Comparison of ENCODE assay signal across 7 cellular contexts in genomic region chr19:51806571-51806970, GRCh38. TPM values are rescaled to one million over a fixed set of nuclear protein-coding genes. Genes with fewer than 3 reads are reported as not detected.
"Had no signal": no experiment of that assay in that cellular context is flagged by ENCODE, and none has a peak within 500 bp of the region (broad histone marks: within the 10 kb centered on the region; RNA-seq: fewer than 3 reads in every experiment).

No MANE protein-coding gene starts in this region.

RNA-seq across cellular contexts. Expression of gene FPR3, which starts 11.6 kb away (rescaled TPM):
- total RNA-seq: endothelial cell of umbilical vein, kidney epithelial cell, progenitor cell of endocrine pancreas, smooth muscle cell had no signal
- polyA plus RNA-seq: endothelial cell of umbilical vein; naive thymus-derived CD4-positive, alpha-beta T cell; smooth muscle cell had no signal

RNA-seq across cellular contexts. Expression of gene FPR2, which starts 45.6 kb away (rescaled TPM):
- total RNA-seq: endothelial cell of umbilical vein, kidney epithelial cell, lung microvascular endothelial cell, mucosa of gallbladder, progenitor cell of endocrine pancreas, smooth muscle cell had no signal
- polyA plus RNA-seq: endothelial cell of umbilical vein; naive thymus-derived CD4-positive, alpha-beta T cell; smooth muscle cell had no signal

RNA-seq across cellular contexts. Expression of gene FPR1, which starts 54.9 kb away (rescaled TPM):
- total RNA-seq: endothelial cell of umbilical vein, kidney epithelial cell, lung microvascular endothelial cell, progenitor cell of endocrine pancreas, smooth muscle cell had no signal
- polyA plus RNA-seq: endothelial cell of umbilical vein, smooth muscle cell had no signal
